ENCODE assay signal across 8 cellular contexts in the genomic region with DNA sequence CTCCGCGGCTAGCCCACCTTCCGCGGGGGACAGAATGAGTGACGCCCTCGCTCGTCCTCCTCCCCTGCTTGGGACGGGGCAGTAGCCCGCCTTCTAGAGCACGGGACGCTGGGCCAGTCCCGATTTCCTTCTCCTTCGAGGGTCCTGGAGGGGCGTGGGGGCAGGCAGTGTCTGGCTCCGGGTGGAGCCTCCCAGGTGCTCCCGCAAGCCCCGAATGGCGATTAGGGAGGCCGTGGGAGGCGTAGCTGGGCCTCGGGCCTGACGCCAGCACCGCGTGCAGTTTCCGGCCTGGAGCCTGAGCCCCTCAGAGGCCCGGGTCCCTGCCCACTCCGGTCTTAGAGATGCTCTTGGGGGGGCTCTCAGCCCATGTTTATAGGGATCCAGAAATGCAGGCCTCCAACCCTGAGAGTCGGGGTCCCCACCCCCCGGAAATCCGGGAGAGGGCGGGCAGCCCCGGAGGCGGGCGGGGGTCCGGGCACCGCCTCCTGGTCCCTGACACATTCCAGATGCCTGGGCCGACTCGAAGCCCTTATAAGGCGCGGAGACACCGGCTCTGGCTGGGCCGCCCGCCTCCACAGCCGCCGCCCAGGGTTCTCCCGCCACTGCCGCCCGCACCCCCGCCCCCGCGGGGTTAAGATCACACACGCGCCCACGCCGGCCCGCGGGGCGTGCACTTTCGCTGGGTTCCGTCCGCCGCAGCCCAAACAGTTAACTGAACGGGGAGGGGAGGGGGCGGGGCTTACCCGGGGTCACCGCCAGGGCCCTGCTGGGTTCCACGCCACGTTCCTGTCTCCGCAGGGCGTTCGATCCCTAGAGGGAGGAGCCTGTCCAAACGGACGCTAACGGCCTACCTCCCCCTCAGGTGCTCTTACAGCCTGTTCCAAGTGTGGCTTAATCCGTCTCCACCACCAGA. TPM values are rescaled to one million over a fixed set of nuclear protein-coding genes. Genes with fewer than 3 reads are reported as not detected.
A peak's percentile ranks its signal among the peaks of the same experiment; 100 is the strongest.
DNase-seq lines count a peak whose midpoint lies in the region; TF ChIP-seq lines count a peak whose summit lies in the region.

No MANE protein-coding gene starts in this region.

- peaks cover 10% of the 10 kb centered on the region for H3K36me3 ChIP-seq in adipocyte (ENCODE audit: control insufficient read depth, insufficient read depth, low read length, severe bottlenecking)

- peaks cover 8% of the 10 kb centered on the region for H3K4me1 Mint-ChIP-seq in type B pancreatic cell (ENCODE audit: unreplicated experiment)

- H3K27me3 Mint-ChIP-seq in type B pancreatic cell, result no peaks in the 10 kb centered on the region

- H3K27me3 ChIP-seq in adipocyte (replicated peaks; ENCODE audit: control insufficient read depth, insufficient read depth, low read length), result no peaks in the 10 kb centered on the region

- peak; percentile 19 for TF ChIP-seq POLR2A in GM18526 (IDR thresholded peaks at IDR 0.05; ENCODE audit: extremely low read depth, insufficient read length)

- H3K36me3 Mint-ChIP-seq in type B pancreatic cell, result peaks cover 12% of the 10 kb centered on the region

- H3K4me1 ChIP-seq in adipocyte (ENCODE audit: control insufficient read depth, insufficient read depth, low read length), result peaks cover 14% of the 10 kb centered on the region

- peak overlapping the region; percentile 98 for H3K27ac Mint-ChIP-seq in type B pancreatic cell

- intact Hi-C loops in cardiac septum (cut with DNase I), result no loop called here
- intact Hi-C loops in posterior cingulate gyrus (cut with DNase I), result no loop called here

- H3K4me3 Mint-ChIP-seq in type B pancreatic cell, result peak overlapping the region; percentile 98

- H3K9ac ChIP-seq in adipocyte (ENCODE audit: low read length), result peak overlapping the region; percentile 88

- peak overlapping the region; percentile 86 for H3K4me3 ChIP-seq in adipocyte (ENCODE audit: low read length)

- no peaks in the 10 kb centered on the region for H3K9me3 ChIP-seq in adipocyte (ENCODE audit: control insufficient read depth, low read length)

- no peaks in the 10 kb centered on the region for H3K9me3 Mint-ChIP-seq in type B pancreatic cell

- peak; percentile 65 for TF ChIP-seq CTCF in type B pancreatic cell (conservative IDR thresholded peaks at IDR 0.05)

- DNase-seq in 8988T (peak; percentile 72), HPDE6-E6E7 (ENCODE audit: extremely low spot score) (peak; percentile 60), T follicular helper cell (ENCODE audit: low read depth) (peak; percentile 82), adipocyte (ENCODE audit: low read depth) (peak; percentile 93), cardiac septum (ENCODE audit: low spot score) (peak; percentile 96), posterior cingulate gyrus (peak; percentile 37 to 92 (median 63)), type B pancreatic cell (ENCODE audit: extremely low spot score, unreplicated experiment) (peak; percentile 91)

RNA-seq across cellular contexts. Expression of a gene that starts 1.5 kb away (rescaled TPM):
- total RNA-seq in cardiac septum (211 TPM), type B pancreatic cell (ENCODE audit: low replicate concordance) (69.5 and 73.5 TPM in 2 replicates)

RNA-seq across cellular contexts. Expression of a gene that starts 12.8 kb away (rescaled TPM):
- total RNA-seq in cardiac septum, result not detected
- total RNA-seq in type B pancreatic cell (ENCODE audit: low replicate concordance), result 2.4 and 3.1 TPM in 2 replicates

RNA-seq across cellular contexts. Expression of a gene that starts 39.9 kb away (rescaled TPM):
- total RNA-seq in cardiac septum (not detected), type B pancreatic cell (ENCODE audit: low replicate concordance) (0.67 and 6.0 TPM in 2 replicates)

RNA-seq across cellular contexts. Expression of a gene that starts 45.0 kb away (rescaled TPM):
- 0.57 TPM for total RNA-seq in cardiac septum
- not detected in 2 replicates for total RNA-seq in type B pancreatic cell (ENCODE audit: low replicate concordance)

Comparison
In these comparisons a context has a peak if more than half of its experiments do, and no peak if none do; other contexts are left out.
1. Peak in every context shown above with its lines: DNase-seq and H3K4me3 ChIP-seq.